In genomic region chr5:75617746-75618352, GRCh38 we compare ENCODE assay signal across 1 cellular context.
TF ChIP-seq lines count a peak whose summit lies in the region.

No MANE protein-coding gene starts in this region.

TF ChIP-seq in IMR-90, 13 proteins besides CTCF, POLR2A, EP300 and RAD21 (continued from another document):
- TF ChIP-seq MXI1 (IDR thresholded peaks at IDR 0.05; ENCODE audit: borderline replicate concordance, low read depth, low read length) (no peak), ELK1 (IDR thresholded peaks at IDR 0.05; ENCODE audit: borderline replicate concordance, low read depth, low read length) (no peak)
